In the genomic region with DNA sequence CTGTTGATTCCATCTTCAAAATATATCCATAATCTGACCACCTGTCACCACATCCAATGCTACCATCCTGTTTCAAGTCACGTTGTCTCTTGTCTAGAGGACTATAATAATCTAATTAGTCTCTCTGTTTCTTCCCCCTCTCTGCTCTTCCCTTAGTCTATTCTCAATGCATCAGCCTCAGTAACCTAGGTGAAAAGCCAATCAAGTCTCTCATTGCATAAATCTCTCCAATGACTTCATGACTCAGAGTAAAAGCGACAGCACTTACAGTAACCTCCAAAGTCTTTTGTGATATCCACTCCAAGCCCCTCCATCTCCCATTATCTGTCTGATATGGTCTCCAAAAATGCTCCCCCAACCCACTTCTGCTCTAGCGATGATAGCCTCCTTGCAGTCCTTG, we compare ENCODE assay signal across 25 cellular contexts. TPM values are rescaled to one million over a fixed set of nuclear protein-coding genes. Genes with fewer than 3 reads are reported as not detected.
DNase-seq lines count a peak whose midpoint lies in the region; ATAC-seq and TF ChIP-seq lines count a peak whose summit lies in the region.
"Had no signal": no experiment of that assay in that cellular context is flagged by ENCODE, and none has a peak within 500 bp of the region (broad histone marks: within the 10 kb centered on the region; RNA-seq: fewer than 3 reads in every experiment).

No MANE protein-coding gene starts in this region.

- no peak overlapping the region for H3K4me3 Mint-ChIP-seq in T-helper 2 cell treated with Interferon-gamma antibody and Interleukin-4, amounts not matched to agents 5 μg/mL and 100 μg/mL, for 36 hours
- H3K4me3 Mint-ChIP-seq in CD4-positive, alpha-beta T cell = no peak overlapping the region
- H3K4me3 Mint-ChIP-seq in T-cell = no peak overlapping the region
- H3K4me3 Mint-ChIP-seq in naive thymus-derived CD4-positive, alpha-beta T cell = peak overlapping the region in 1 of 10 donors; percentile 0
- H3K4me3 Mint-ChIP-seq: HFFc6 had no signal

- H3K27me3 Mint-ChIP-seq in T-helper 2 cell treated with Interferon-gamma antibody and Interleukin-4, amounts not matched to agents 5 μg/mL and 100 μg/mL, for 36 hours (ENCODE audit: low read depth) = no peaks in the 10 kb centered on the region
- no peaks in the 10 kb centered on the region for H3K27me3 Mint-ChIP-seq in CD4-positive, alpha-beta T cell
- H3K27me3 Mint-ChIP-seq in T-cell = no peaks in the 10 kb centered on the region
- no peaks in the 10 kb centered on the region for H3K27me3 Mint-ChIP-seq in naive thymus-derived CD4-positive, alpha-beta T cell

- intact Hi-C loops in CD4-positive, alpha-beta T cell (cut with DNase I, micrococcal nuclease) = no loop called here
- intact Hi-C loops in naive thymus-derived CD4-positive, alpha-beta T cell (cut with micrococcal nuclease) = no loop called here
- intact Hi-C loops in body of pancreas (cut with DNase I) = no loop called here

- peaks cover 0 to 20% (median 5%) of the 10 kb centered on the region in 3 experiments for H3K36me3 ChIP-seq in naive thymus-derived CD4-positive, alpha-beta T cell (ENCODE audit: control insufficient read depth in 2 of 3, insufficient read depth in 3 of 3, low read length in 3 of 3)
- H3K36me3 ChIP-seq in body of pancreas (replicated peaks in 1 of 2; ENCODE audit: insufficient read depth in 1 of 2, low read depth in 2 of 2) = peaks cover 0 to 7% of the 10 kb centered on the region in 2 donors
- H3K36me3 ChIP-seq: breast epithelium had no signal

- H3K9me3 Mint-ChIP-seq in T-helper 2 cell treated with Interferon-gamma antibody and Interleukin-4, amounts not matched to agents 5 μg/mL and 100 μg/mL, for 36 hours = no peaks in the 10 kb centered on the region
- H3K9me3 Mint-ChIP-seq in CD4-positive, alpha-beta T cell = no peaks in the 10 kb centered on the region
- no peaks in the 10 kb centered on the region for H3K9me3 Mint-ChIP-seq in T-cell
- H3K9me3 Mint-ChIP-seq in naive thymus-derived CD4-positive, alpha-beta T cell = no peaks in the 10 kb centered on the region
- H3K9me3 Mint-ChIP-seq: HFFc6 had no signal

- H3K4me3 ChIP-seq in naive thymus-derived CD4-positive, alpha-beta T cell (ENCODE audit: low read length) = no peak overlapping the region
- no peak overlapping the region for H3K4me3 ChIP-seq in body of pancreas
- H3K4me3 ChIP-seq: adrenal gland, breast epithelium, coronary artery, spleen, stomach, tibial nerve had no signal

- H3K36me3 Mint-ChIP-seq in T-helper 2 cell treated with Interferon-gamma antibody and Interleukin-4, amounts not matched to agents 5 μg/mL and 100 μg/mL, for 36 hours (ENCODE audit: low read depth) = peaks cover 41% of the 10 kb centered on the region
- peaks cover 60% of the 10 kb centered on the region for H3K36me3 Mint-ChIP-seq in CD4-positive, alpha-beta T cell (ENCODE audit: low read depth)
- H3K36me3 Mint-ChIP-seq in T-cell = peaks cover 35% of the 10 kb centered on the region
- H3K36me3 Mint-ChIP-seq in naive thymus-derived CD4-positive, alpha-beta T cell = peaks cover 5 to 37% (median 26%) of the 10 kb centered on the region in 5 donors

- WGBS in body of pancreas, 2 donors = 93 to 96% methylated on average over 3 of the region's 3 CpGs

- CTCF ChIA-PET in CD4-positive, alpha-beta T cell (lab: Charles Lee) = no interaction called here
- CTCF ChIA-PET in T-cell (lab: Charles Lee) = no interaction called here
- CTCF ChIA-PET in naive thymus-derived CD4-positive, alpha-beta T cell (lab: Charles Lee) = no interaction called here

- no peak for DNase-seq in T-helper 2 cell treated with Interferon-gamma antibody and Interleukin-4, amounts not matched to agents 5 μg/mL and 100 μg/mL, for 36 hours (ENCODE audit: low spot score)
- DNase-seq in T-helper 2 cell = no peak
- no peak for DNase-seq in CD4-positive, alpha-beta T cell
- DNase-seq in T-cell = no peak
- no peak for DNase-seq in naive thymus-derived CD4-positive, alpha-beta T cell
- DNase-seq in SK-N-DZ (ENCODE audit: low spot score) = no peak
- no peak for DNase-seq in GM10266 (ENCODE audit: extremely low spot score)
- no peak for DNase-seq in body of pancreas
- DNase-seq: activated CD4-positive, alpha-beta T cell treated with anti-CD3 and anti-CD28 coated beads for 4 hours; adrenal gland; AML-193; Caco-2; HFFc6; NCI-H748 treated with DMSO at 0.1 percent for 48 hours; retina; spleen; stimulated activated CD4-positive, alpha-beta T cell treated with anti-CD3 and anti-CD28 coated beads, Interleukin-4, amount 100 ng/mL, for 1 hour; stomach had no signal

- H3K27me3 ChIP-seq in CD4-positive, alpha-beta T cell (ENCODE audit: control insufficient read depth, insufficient read depth, low read length) = no peaks in the 10 kb centered on the region
- H3K27me3 ChIP-seq in naive thymus-derived CD4-positive, alpha-beta T cell (ENCODE audit: control insufficient read depth in 2 of 2, insufficient read depth in 2 of 2, low read length in 2 of 2) = no peaks in the 10 kb centered on the region
- no peaks in the 10 kb centered on the region for H3K27me3 ChIP-seq in body of pancreas
- H3K27me3 ChIP-seq: adrenal gland, breast epithelium, spleen, stomach, tibial nerve had no signal

- H3K4me1 ChIP-seq in naive thymus-derived CD4-positive, alpha-beta T cell (ENCODE audit: control insufficient read depth in 2 of 2, insufficient read depth in 2 of 2, low read length in 2 of 2) = peaks cover 7 to 9% of the 10 kb centered on the region in 2 donors
- H3K4me1 ChIP-seq in body of pancreas = peaks cover under 1% of the 10 kb centered on the region
- H3K4me1 ChIP-seq: breast epithelium, Caco-2 had no signal

- POLR2A ChIA-PET in CD4-positive, alpha-beta T cell (lab: Charles Lee) = no interaction called here
- POLR2A ChIA-PET in T-cell (lab: Charles Lee) = no interaction called here
- POLR2A ChIA-PET in naive thymus-derived CD4-positive, alpha-beta T cell (lab: Charles Lee) = interaction anchor here (1.0 kb wide), 1 partner anchor 8 kb away, joined by 3 read pairs; no protein-coding TSS in a partner anchor

- ATAC-seq in CD4-positive, alpha-beta T cell (ENCODE audit: poor library complexity) = no peak
- ATAC-seq in T-cell (replicated peaks in 1 of 4) (no peak), body of pancreas (no peak)
- ATAC-seq in naive thymus-derived CD4-positive, alpha-beta T cell = no peak

- H3K9me3 ChIP-seq in CD4-positive, alpha-beta T cell (ENCODE audit: control insufficient read depth, low read length) = no peaks in the 10 kb centered on the region
- no peaks in the 10 kb centered on the region for H3K9me3 ChIP-seq in naive thymus-derived CD4-positive, alpha-beta T cell (ENCODE audit: control insufficient read depth in 2 of 3, low read length in 3 of 3)
- no peaks in the 10 kb centered on the region for H3K9me3 ChIP-seq in body of pancreas
- H3K9me3 ChIP-seq: adrenal gland, breast epithelium, Caco-2, spleen, stomach, tibial nerve had no signal

- no peak for TF ChIP-seq POLR2A in body of pancreas (IDR thresholded peaks at IDR 0.05)

- H3K27ac Mint-ChIP-seq in T-helper 2 cell treated with Interferon-gamma antibody and Interleukin-4, amounts not matched to agents 5 μg/mL and 100 μg/mL, for 36 hours = peak overlapping the region; percentile 1
- H3K27ac Mint-ChIP-seq in CD4-positive, alpha-beta T cell = peak overlapping the region; percentile 40
- peak overlapping the region; percentile 1 to 30 for H3K27ac Mint-ChIP-seq in T-cell
- H3K27ac Mint-ChIP-seq in naive thymus-derived CD4-positive, alpha-beta T cell = peak overlapping the region in 8 of 9 donors; percentile 1 to 50 (median 10)
- H3K27ac Mint-ChIP-seq: HFFc6 had no signal

- no peak overlapping the region for H3K27ac ChIP-seq in CD4-positive, alpha-beta T cell (ENCODE audit: low read depth, low read length)
- H3K27ac ChIP-seq in naive thymus-derived CD4-positive, alpha-beta T cell (ENCODE audit: low read depth, low read length) = no peak overlapping the region
- H3K27ac ChIP-seq in body of pancreas = no peak overlapping the region
- H3K27ac ChIP-seq: adrenal gland, breast epithelium, coronary artery, spleen, stomach, tibial nerve had no signal

- TF ChIP-seq CTCF in CD4-positive, alpha-beta T cell (IDR thresholded peaks at IDR 0.05) = no peak
- TF ChIP-seq CTCF in GM10266 (IDR thresholded peaks at IDR 0.05; ENCODE audit: control insufficient read depth, insufficient read depth, low read depth, missing control alignments) (no peak), body of pancreas (IDR thresholded peaks at IDR 0.05) (no peak)

- H3K4me1 Mint-ChIP-seq in T-helper 2 cell treated with Interferon-gamma antibody and Interleukin-4, amounts not matched to agents 5 μg/mL and 100 μg/mL, for 36 hours (ENCODE audit: low read depth) = peaks cover 30% of the 10 kb centered on the region
- peaks cover 34% of the 10 kb centered on the region for H3K4me1 Mint-ChIP-seq in CD4-positive, alpha-beta T cell (ENCODE audit: low read depth)
- H3K4me1 Mint-ChIP-seq in T-cell = peaks cover 29 to 40% (median 38%) of the 10 kb centered on the region in 3 donors
- H3K4me1 Mint-ChIP-seq in naive thymus-derived CD4-positive, alpha-beta T cell = peaks cover 25 to 50% (median 39%) of the 10 kb centered on the region in 7 donors

RNA-seq across cellular contexts. Expression of a gene that starts 7.2 kb away (rescaled TPM):
- total RNA-seq in CD4-positive, alpha-beta T cell = 10 to 100 TPM; 33.4 to 43.9 TPM
- total RNA-seq in T-cell (10 to 100 TPM; 62.7 to 83.1 (median 73.2) TPM), body of pancreas (10 to 100 TPM; 23.3 to 47.5 TPM)
- 100 to 1,000 TPM in 1 of 5 experiments, 10 to 100 TPM in 4; 51.1 to 120 (median 70.8) TPM for total RNA-seq in naive thymus-derived CD4-positive, alpha-beta T cell
- 10 to 100 TPM; 36.6 to 44.8 TPM for polyA plus RNA-seq in naive thymus-derived CD4-positive, alpha-beta T cell
- polyA plus RNA-seq in SK-N-DZ (2014; cell fraction: cytosol; rRNA removed) = 56.6 and 59.8 TPM in 2 replicates
- polyA plus RNA-seq in SK-N-DZ (2014; cell fraction: nucleus; rRNA removed) = 125 and 150 TPM in 2 replicates

RNA-seq across cellular contexts. Expression of a gene that starts 11.8 kb away (rescaled TPM):
- total RNA-seq in CD4-positive, alpha-beta T cell = 10 to 100 TPM; 58.0 to 65.2 TPM
- total RNA-seq in T-cell (100 to 1,000 TPM; 106 to 135 (median 127) TPM), body of pancreas (10 to 100 TPM; 34.6 to 73.9 TPM)
- 100 to 1,000 TPM in 4 of 5 experiments, 10 to 100 TPM in 1; 75.8 to 226 (median 119) TPM for total RNA-seq in naive thymus-derived CD4-positive, alpha-beta T cell
- 100 to 1,000 TPM; 330 to 457 TPM for polyA plus RNA-seq in naive thymus-derived CD4-positive, alpha-beta T cell
- 17.7 and 18.9 TPM in 2 replicates for polyA plus RNA-seq in SK-N-DZ (2014; cell fraction: cytosol; rRNA removed)
- polyA plus RNA-seq in SK-N-DZ (2014; cell fraction: nucleus; rRNA removed) = 12.4 and 17.5 TPM in 2 replicates

RNA-seq across cellular contexts. Expression of a gene that starts 20.8 kb away (rescaled TPM):
- 100 to 1,000 TPM in 1 of 2 experiments, 10 to 100 TPM in 1; 89.0 to 101 TPM for total RNA-seq in CD4-positive, alpha-beta T cell
- 10 to 100 TPM; 39.9 to 80.4 (median 46.1) TPM for total RNA-seq in T-cell
- total RNA-seq in naive thymus-derived CD4-positive, alpha-beta T cell = 10 to 100 TPM; 41.3 to 71.8 (median 52.8) TPM
- 10 to 100 TPM; 36.1 to 37.8 TPM for polyA plus RNA-seq in naive thymus-derived CD4-positive, alpha-beta T cell
- polyA plus RNA-seq in SK-N-DZ (2014; cell fraction: cytosol; rRNA removed) = 5.4 and 5.9 TPM in 2 replicates
- polyA plus RNA-seq in SK-N-DZ (2014; cell fraction: nucleus; rRNA removed) = 6.0 and 6.9 TPM in 2 replicates
- 10 to 100 TPM; 16.8 to 17.1 TPM for total RNA-seq in body of pancreas

RNA-seq across cellular contexts. Expression of a gene that starts 49.5 kb away (rescaled TPM):
- not detected for total RNA-seq in CD4-positive, alpha-beta T cell
- total RNA-seq in T-cell (not detected), body of pancreas (under 1 TPM in 1 of 2 donors, not detected in 1; 0.33 TPM)
- total RNA-seq in naive thymus-derived CD4-positive, alpha-beta T cell = not detected
- under 1 TPM in 1 of 2 donors, not detected in 1; 0.05 TPM for polyA plus RNA-seq in naive thymus-derived CD4-positive, alpha-beta T cell
- polyA plus RNA-seq in SK-N-DZ (2014; cell fraction: cytosol; rRNA removed) = not detected in 2 replicates
- polyA plus RNA-seq in SK-N-DZ (2014; cell fraction: nucleus; rRNA removed) = 0.06 TPM in 1 of 2 replicates, not detected in the other
- total RNA-seq: A172, breast epithelium, Caco-2, glomerular endothelial cell, HFFc6, OCI-LY7, osteoblast, tibial nerve had no signal

RNA-seq across cellular contexts. Expression of a gene that starts 59.4 kb away (rescaled TPM):
- 10 to 100 TPM; 13.0 to 13.4 TPM for total RNA-seq in CD4-positive, alpha-beta T cell
- total RNA-seq in T-cell (10 to 100 TPM; 14.0 to 18.2 (median 15.5) TPM), body of pancreas (10 to 100 TPM in 1 of 2 donors, 1 to 10 TPM in 1; 9.9 to 15.6 TPM)
- 10 to 100 TPM; 10.1 to 19.1 (median 13.1) TPM for total RNA-seq in naive thymus-derived CD4-positive, alpha-beta T cell
- polyA plus RNA-seq in naive thymus-derived CD4-positive, alpha-beta T cell = 10 to 100 TPM in 1 of 2 donors, 1 to 10 TPM in 1; 6.8 to 10.5 TPM
- polyA plus RNA-seq in SK-N-DZ (2014; cell fraction: cytosol; rRNA removed) = 5.8 and 11.1 TPM in 2 replicates
- 7.2 and 14.8 TPM in 2 replicates for polyA plus RNA-seq in SK-N-DZ (2014; cell fraction: nucleus; rRNA removed)
